ENCODE assay signal across 11 cellular contexts in genomic region chr10:78516741-78517140, GRCh38.
"Had no signal": no experiment of that assay in that cellular context is flagged by ENCODE, and none has a peak within 500 bp of the region (broad histone marks: within the 10 kb centered on the region; RNA-seq: fewer than 3 reads in every experiment).

No MANE protein-coding gene starts in this region.

- H3K36me3 Mint-ChIP-seq: activated naive CD8-positive, alpha-beta T cell treated with anti-CD3 and anti-CD28 coated beads, Interleukin-2, amount 10 ng/mL, durations not matched to agents 7 days and 5 days; memory B cell had no signal

- H3K27me3 Mint-ChIP-seq: activated naive CD8-positive, alpha-beta T cell treated with anti-CD3 and anti-CD28 coated beads, Interleukin-2, amount 10 ng/mL, durations not matched to agents 7 days and 5 days had no signal

- ATAC-seq: activated CD4-positive, CD25-positive, alpha-beta regulatory T cell treated with anti-CD3 and anti-CD28 coated beads, Interleukin-2, amount 50 U/mL, for 24 hours; left lung had no signal

- H3K27ac ChIP-seq: breast epithelium, left lung, tibial nerve had no signal

- H3K27ac Mint-ChIP-seq: activated naive CD8-positive, alpha-beta T cell treated with anti-CD3 and anti-CD28 coated beads, Interleukin-2, amount 10 ng/mL, durations not matched to agents 7 days and 5 days; memory B cell had no signal

- H3K4me3 ChIP-seq: breast epithelium, esophagus squamous epithelium, left lung, skin epidermis, tibial nerve had no signal

- H3K4me1 Mint-ChIP-seq: memory B cell had no signal

- H3K36me3 ChIP-seq: breast epithelium, esophagus squamous epithelium, left lung, tibial nerve had no signal

- DNase-seq: activated CD4-positive, alpha-beta T cell treated with anti-CD3 and anti-CD28 coated beads, Interleukin-2, amount 50 U/mL, for 48 hours; activated naive CD8-positive, alpha-beta T cell treated with anti-CD3 and anti-CD28 coated beads, Interleukin-2, amount 10 ng/mL, durations not matched to agents 7 days and 5 days; esophagus squamous epithelium; foreskin fibroblast; left lung had no signal

- H3K9me3 Mint-ChIP-seq: activated naive CD8-positive, alpha-beta T cell treated with anti-CD3 and anti-CD28 coated beads, Interleukin-2, amount 10 ng/mL, durations not matched to agents 7 days and 5 days; memory B cell; neural crest cell had no signal

- H3K4me1 ChIP-seq: breast epithelium, left lung had no signal

- H3K4me3 Mint-ChIP-seq: activated naive CD8-positive, alpha-beta T cell treated with anti-CD3 and anti-CD28 coated beads, Interleukin-2, amount 10 ng/mL, durations not matched to agents 7 days and 5 days; memory B cell; neural crest cell had no signal

- H3K27me3 ChIP-seq: breast epithelium, esophagus squamous epithelium, left lung, tibial nerve had no signal

- H3K9me3 ChIP-seq: breast epithelium, esophagus squamous epithelium, left lung, tibial nerve had no signal
